ENCODE assay signal across 9 cellular contexts in the genomic region with DNA sequence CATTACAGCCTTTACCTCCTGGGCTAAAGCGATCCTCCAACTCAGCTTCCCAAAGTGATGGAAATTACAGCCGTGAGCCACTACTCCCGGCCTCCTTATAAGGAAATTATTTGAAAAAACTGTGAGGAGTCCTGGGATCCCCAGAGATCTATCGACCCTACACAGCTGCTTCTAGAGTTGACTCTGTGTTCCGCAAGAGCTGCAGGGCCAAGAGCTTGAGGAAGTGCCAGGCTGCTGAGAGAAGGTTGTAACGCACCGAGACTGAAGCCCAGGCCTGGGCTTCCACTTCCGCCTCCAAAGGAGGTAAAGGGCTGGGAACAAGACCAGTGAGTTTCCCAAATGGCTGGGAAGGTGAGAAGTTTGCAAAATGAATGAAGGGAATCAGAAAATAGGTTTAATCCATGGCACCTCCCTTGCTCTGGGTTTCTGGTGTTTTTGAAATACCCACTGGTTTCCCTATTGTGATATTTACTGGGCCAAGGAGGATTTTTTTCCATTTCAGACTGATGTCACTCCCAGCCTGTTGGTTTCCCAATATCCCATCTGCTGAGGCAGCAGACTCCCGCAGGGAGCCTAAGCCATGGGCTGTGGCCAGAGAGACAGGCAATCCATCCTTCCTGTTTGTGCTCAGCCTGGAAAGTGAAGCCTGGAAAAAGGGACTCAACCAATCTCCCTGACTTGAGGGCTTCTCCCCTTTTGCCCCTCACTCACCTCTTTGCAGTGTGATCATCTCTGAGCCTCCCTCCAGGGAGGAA. TPM values are rescaled to one million over a fixed set of nuclear protein-coding genes. Genes with fewer than 3 reads are reported as not detected.
A peak's percentile ranks its signal among the peaks of the same experiment; 100 is the strongest.
DNase-seq lines count a peak whose midpoint lies in the region; ATAC-seq and TF ChIP-seq lines count a peak whose summit lies in the region.
"Had no signal": no experiment of that assay in that cellular context is flagged by ENCODE, and none has a peak within 500 bp of the region (broad histone marks: within the 10 kb centered on the region; RNA-seq: fewer than 3 reads in every experiment).

No MANE protein-coding gene starts in this region.

- H3K4me3 ChIP-seq in AG04450 (ENCODE audit: low read depth, low read length), result no peak overlapping the region
- H3K4me3 ChIP-seq in mesodermal cell (ENCODE audit: extremely low read depth, insufficient read depth, low read length, poor library complexity, severe bottlenecking), result no peak overlapping the region

- ATAC-seq in HG03066 (IDR thresholded peaks at IDR 0.05; ENCODE audit: low read depth, unreplicated experiment), result peak; percentile 61
- ATAC-seq in HG02981 (IDR thresholded peaks at IDR 0.05; ENCODE audit: unreplicated experiment), result no peak
- ATAC-seq in foreskin keratinocyte, result no peak

- H3K4me1 ChIP-seq in mesodermal cell (ENCODE audit: control insufficient read depth, insufficient read depth, low read length, poor library complexity, severe bottlenecking), result peaks cover 7% of the 10 kb centered on the region
- no peaks in the 10 kb centered on the region for H3K4me1 ChIP-seq in foreskin keratinocyte

- H3K27me3 ChIP-seq in AG04450 (ENCODE audit: control insufficient read depth, insufficient read depth, low read length) (peaks cover 12% of the 10 kb centered on the region), foreskin keratinocyte (peaks cover 7% of the 10 kb centered on the region)

- DNase-seq in AG04450 (ENCODE audit: low read depth, low spot score) (no peak), cerebellar nuclear complex (lab: John Stamatoyannopoulos, UW) (peak; percentile 65 to 90), HuH-7.5 (ENCODE audit: low spot score) (no peak), foreskin keratinocyte (no peak)
- no peak for DNase-seq in stimulated activated CD4-positive, alpha-beta T cell treated with anti-CD3 and anti-CD28 coated beads, Interleukin-12 subunit alpha, Interleukin-12 subunit beta, amount 100 ng/mL, for 4 hours

- peak overlapping the region; percentile 25 for H3K27ac ChIP-seq in AG04450 (ENCODE audit: low read depth, low read length)
- peak overlapping the region; percentile 62 for H3K27ac ChIP-seq in mesodermal cell (ENCODE audit: low read depth, low read length, severe bottlenecking)
- H3K27ac ChIP-seq in foreskin keratinocyte, result no peak overlapping the region
- H3K27ac ChIP-seq: C4-2B had no signal

- no peaks in the 10 kb centered on the region for H3K36me3 ChIP-seq in mesodermal cell (ENCODE audit: control insufficient read depth, insufficient read depth, low read length)

- 77 to 80% methylated on average over 7 to 9 of the region's 9 CpGs for WGBS in mesodermal cell (ENCODE audit: insufficient coverage in 2 of 2), 2 experiments

- POLR2A ChIA-PET in AG04450 (lab: Yijun Ruan, JAX), result interaction anchor here (0.7 to 0.9 kb wide), 2 partner anchors 44 to 265 kb away, joined by 3 read pairs; no protein-coding TSS in a partner anchor

- H3K9me3 ChIP-seq in AG04450 (ENCODE audit: control insufficient read depth, insufficient read depth, low read length) (no peaks in the 10 kb centered on the region), mesodermal cell (ENCODE audit: control insufficient read depth, low read length) (no peaks in the 10 kb centered on the region)

- CTCF ChIA-PET in AG04450 (lab: Charles Lee), result interaction anchor here (0.6 to 1.0 kb wide), 4 partner anchors 11 to 77 kb away, joined by 3 to 5 read pairs (median 3); no protein-coding TSS in a partner anchor

- no peak for TF ChIP-seq CTCF in AG04450 (IDR thresholded peaks at IDR 0.05; ENCODE audit: low read depth, low read length)
- TF ChIP-seq CTCF in foreskin keratinocyte (conservative IDR thresholded peaks at IDR 0.05), result no peak

RNA-seq across cellular contexts. Expression of a gene that starts 22.9 kb away (rescaled TPM):
- polyA plus RNA-seq in AG04450 (2011; rRNA removed) (33.6 and 41.4 TPM in 2 replicates), foreskin keratinocyte (6.3 and 7.4 TPM in 2 replicates)
- polyA minus RNA-seq in AG04450 (2011; rRNA and poly(A)+ RNA removed), result 11.4 and 16.9 TPM in 2 replicates
- polyA plus RNA-seq in mesodermal cell (2013, experiment 1 of 2), result 51.3 TPM
- polyA plus RNA-seq in mesodermal cell (2013, experiment 2 of 2), result 51.4 TPM
- total RNA-seq in foreskin keratinocyte, result 12.8 and 14.4 TPM in 2 replicates

Comparison
In these comparisons a context has a peak if more than half of its experiments do, and no peak if none do; other contexts are left out.
1. DNase-seq: peak in cerebellar nuclear complex (2 of 2); none in AG04450 (single experiment), HuH-7.5 (single experiment), stimulated activated CD4-positive, alpha-beta T cell treated with anti-CD3 and anti-CD28 coated beads, Interleukin-12 subunit alpha, Interleukin-12 subunit beta, amount 100 ng/mL, for 4 hours (single experiment) and foreskin keratinocyte (0 of 2).